In genomic region chr15:45091161-45091560, GRCh38 we compare ENCODE assay signal across 22 cellular contexts. TPM values are rescaled to one million over a fixed set of nuclear protein-coding genes. Genes with fewer than 3 reads are reported as not detected.
A peak's percentile ranks its signal among the peaks of the same experiment; 100 is the strongest.
DNase-seq lines count a peak whose midpoint lies in the region; ATAC-seq and TF ChIP-seq lines count a peak whose summit lies in the region.
"Had no signal": no experiment of that assay in that cellular context is flagged by ENCODE, and none has a peak within 500 bp of the region (broad histone marks: within the 10 kb centered on the region; RNA-seq: fewer than 3 reads in every experiment).

No MANE protein-coding gene starts in this region.

- in situ Hi-C loops in IMR-90 (cut with MboI; ENCODE audit: low sequenced_read_pairs) = no loop called here

- no peak for TF ChIP-seq POLR2A in IMR-90 (IDR thresholded peaks at IDR 0.05; ENCODE audit: low read depth, low read length)

- H3K4ac ChIP-seq in IMR-90 (ENCODE audit: low read depth, low read length) = peak overlapping the region; percentile 87

- peak overlapping the region; percentile 96 for H3K27ac ChIP-seq in IMR-90 (ENCODE audit: insufficient read depth, low read length)
- H3K27ac ChIP-seq: gastrocnemius medialis had no signal

- no peaks in the 10 kb centered on the region for H3K36me3 ChIP-seq in IMR-90 (ENCODE audit: control insufficient read depth, insufficient read depth, low read length)
- H3K36me3 ChIP-seq: gastrocnemius medialis had no signal

- peak overlapping the region; percentile 71 for H3K4me2 ChIP-seq in IMR-90 (ENCODE audit: low read depth, low read length)

- no peaks in the 10 kb centered on the region for H3K9me3 ChIP-seq in IMR-90 (ENCODE audit: control insufficient read depth, insufficient read depth, low read length)
- H3K9me3 ChIP-seq: gastrocnemius medialis had no signal

- peak overlapping the region; percentile 77 for H2BK20ac ChIP-seq in IMR-90 (ENCODE audit: low read depth, low read length)

- peaks cover 10% of the 10 kb centered on the region; the same call in 1 of the 2 replicates for H3K4me1 ChIP-seq in IMR-90 (ENCODE audit: control insufficient read depth, insufficient read depth, low read length)
- H3K4me1 ChIP-seq: gastrocnemius medialis had no signal

- no peak overlapping the region for H3K4me3 Mint-ChIP-seq in naive thymus-derived CD8-positive, alpha-beta T cell
- H3K4me3 Mint-ChIP-seq: activated B cell treated with CpG ODN at 0.5 μM for 24 hours; naive B cell; T-helper 1 cell treated with Interleukin-12 subunit alpha and Interleukin-12 subunit beta and Interleukin-4 antibody, amounts not matched to agents 30 μg/mL and 1 μg/mL, for 36 hours had no signal

- TF ChIP-seq RAD21 in IMR-90 (IDR thresholded peaks at IDR 0.05; ENCODE audit: low read length) = no peak

- H2BK5ac ChIP-seq in IMR-90 (ENCODE audit: low read depth, low read length, poor library complexity, severe bottlenecking) = peak overlapping the region; percentile 70

- H3K27me3 ChIP-seq in IMR-90 (ENCODE audit: control insufficient read depth, insufficient read depth, low read length) = peaks cover 36% of the 10 kb centered on the region

- H3K9me3 Mint-ChIP-seq in naive thymus-derived CD8-positive, alpha-beta T cell = peaks cover 0 to 2% (median 0%) of the 10 kb centered on the region in 9 donors
- H3K9me3 Mint-ChIP-seq: activated B cell treated with CpG ODN at 0.5 μM for 24 hours; T-helper 1 cell treated with Interleukin-12 subunit alpha and Interleukin-12 subunit beta and Interleukin-4 antibody, amounts not matched to agents 30 μg/mL and 1 μg/mL, for 36 hours had no signal

- peak overlapping the region; percentile 54 to 71 for H4K8ac ChIP-seq in IMR-90 (ENCODE audit: low read depth in 2 of 2, low read length in 2 of 2)

- peak overlapping the region; percentile 29; the same call in 1 of the 2 replicates for H3K9ac ChIP-seq in IMR-90 (ENCODE audit: low read depth, low read length)

- H3K9me1 ChIP-seq in IMR-90 (ENCODE audit: insufficient read depth, low read length) = peaks cover 9% of the 10 kb centered on the region

- no peaks in the 10 kb centered on the region for H3K36me3 Mint-ChIP-seq in naive thymus-derived CD8-positive, alpha-beta T cell
- H3K36me3 Mint-ChIP-seq: naive B cell had no signal

- H3K18ac ChIP-seq in IMR-90 (ENCODE audit: low read depth, low read length) = peak overlapping the region; percentile 83

- BruUV-seq in IMR-90 (replicated peaks; lab: Mats Ljungman, UMichigan) = no TSS peak

- H2AK9ac ChIP-seq in IMR-90 (replicated peaks; ENCODE audit: low read depth, low read length, poor library complexity) = peak overlapping the region; percentile 78

- H3K23ac ChIP-seq in IMR-90 (ENCODE audit: low read depth, low read length) = peak overlapping the region; percentile 91

- H3K56ac ChIP-seq in IMR-90 (ENCODE audit: extremely low read depth, insufficient read depth, low read length) = peak overlapping the region; percentile 40

- intact Hi-C loops in IMR-90 (cut with micrococcal nuclease) = loop anchor here (5.0 kb wide), 1 partner anchor 69 kb away; the partner anchor contains the start of gene SORD

- WGBS in IMR-90 (ENCODE audit: extremely low coverage in 2 of 2, insufficient read length in 1 of 2), 2 experiments = 11% methylated on average over 3 of the region's 7 CpGs; no CpG with 5 or more reads in 1 of the 2 experiments

- peak overlapping the region; percentile 48; the same call in 1 of the 2 replicates for H2AK5ac ChIP-seq in IMR-90 (ENCODE audit: low read depth, low read length)

- peaks cover 14 to 31% (median 25%) of the 10 kb centered on the region in 5 donors for H3K27me3 Mint-ChIP-seq in naive thymus-derived CD8-positive, alpha-beta T cell

- POLR2A ChIA-PET in IMR-90 (lab: Charles Lee; ENCODE audit: unreplicated experiment) = no interaction called here
- POLR2A ChIA-PET in naive thymus-derived CD8-positive, alpha-beta T cell (lab: Charles Lee) = no interaction called here

- TF ChIP-seq CTCF in AG10803 (conservative IDR thresholded peaks at IDR 0.05; ENCODE audit: low read length) = no peak
- no peak for TF ChIP-seq CTCF in IMR-90 (conservative IDR thresholded peaks at IDR 0.05; ENCODE audit: low read depth, low read length)
- no peak for TF ChIP-seq CTCF in choroid plexus epithelial cell (conservative IDR thresholded peaks at IDR 0.05; ENCODE audit: low read depth, low read length)

- no peak overlapping the region for H3K27ac Mint-ChIP-seq in naive thymus-derived CD8-positive, alpha-beta T cell
- H3K27ac Mint-ChIP-seq: activated B cell treated with CpG ODN at 0.5 μM for 24 hours; T-helper 1 cell treated with Interleukin-12 subunit alpha and Interleukin-12 subunit beta and Interleukin-4 antibody, amounts not matched to agents 30 μg/mL and 1 μg/mL, for 36 hours had no signal

- DNase-seq in AG10803 (ENCODE audit: low read depth) = peak; percentile 63
- peak; percentile 66 for DNase-seq in IMR-90
- peak; percentile 40 for DNase-seq in choroid plexus epithelial cell (ENCODE audit: low read depth)
- peak; percentile 35 for DNase-seq in mesenteric fat pad (ENCODE audit: low spot score)
- DNase-seq in naive thymus-derived CD8-positive, alpha-beta T cell = no peak
- DNase-seq in iPS-NIHi11 (ENCODE audit: low spot score) = no peak
- DNase-seq: activated B cell treated with CpG ODN at 0.5 μM for 24 hours; activated effector memory CD4-positive, alpha-beta T cell treated with Interleukin-2 at 50 U/mL for 16 hours; amniotic stem cell; H7; naive B cell; NCI-H1694; posterior cingulate gyrus had no signal

- H3K4me3 ChIP-seq in AG10803 (ENCODE audit: low read length) = no peak overlapping the region
- no peak overlapping the region for H3K4me3 ChIP-seq in IMR-90 (ENCODE audit: insufficient read depth, low read depth, low read length)
- H3K4me3 ChIP-seq in choroid plexus epithelial cell (ENCODE audit: low read depth, low read length) = no peak overlapping the region
- H3K4me3 ChIP-seq: gastrocnemius medialis had no signal

- H2BK120ac ChIP-seq in IMR-90 (ENCODE audit: low read depth, low read length) = peak overlapping the region; percentile 75

- H4K5ac ChIP-seq in IMR-90 (ENCODE audit: low read depth, low read length) = peak overlapping the region; percentile 62

- H2AFZ ChIP-seq in IMR-90 (replicated peaks; ENCODE audit: low read length, poor library complexity) = peak overlapping the region; percentile 69

- H3K14ac ChIP-seq in IMR-90 (replicated peaks; ENCODE audit: low read depth, low read length) = peak overlapping the region; percentile 88

- H3K79me1 ChIP-seq in IMR-90 (ENCODE audit: low read depth in 1 of 2, low read length in 2 of 2) = no peaks in the 10 kb centered on the region

- ATAC-seq in IMR-90 (ENCODE audit: low read depth) (peak; percentile 83), GM18498 (IDR thresholded peaks at IDR 0.05; ENCODE audit: unreplicated experiment) (no peak), GM21423 (IDR thresholded peaks at IDR 0.05; ENCODE audit: unreplicated experiment) (no peak)
- no peak for ATAC-seq in naive thymus-derived CD8-positive, alpha-beta T cell

- no peaks in the 10 kb centered on the region for H3K4me1 Mint-ChIP-seq in naive thymus-derived CD8-positive, alpha-beta T cell
- H3K4me1 Mint-ChIP-seq: activated B cell treated with CpG ODN at 0.5 μM for 24 hours, naive B cell had no signal

- dilution Hi-C loops in IMR-90 (cut with HindIII; ENCODE audit: low sequenced_read_pairs, unreplicated experiment) = no loop called here

- peak overlapping the region; percentile 43; the same call in 1 of the 3 replicates for H2BK15ac ChIP-seq in IMR-90 (ENCODE audit: low read depth, low read length)

- peak overlapping the region; percentile 88 for H4K91ac ChIP-seq in IMR-90 (ENCODE audit: insufficient read depth, low read depth, low read length)

- CTCF ChIA-PET in IMR-90 (lab: Yijun Ruan, JAX) = no interaction called here

- H4K20me1 ChIP-seq in IMR-90 (ENCODE audit: insufficient read depth, low read length) = no peaks in the 10 kb centered on the region

TF ChIP-seq in IMR-90, 13 proteins besides CTCF, POLR2A, EP300 and RAD21:
- peak; percentile 47; the same call in 1 of the 2 replicates for TF ChIP-seq FOS (IDR thresholded peaks at IDR 0.05; ENCODE audit: low read depth, low read length)
- TF ChIP-seq RFX5 (IDR thresholded peaks at IDR 0.05; ENCODE audit: low read depth, low read length) = no peak
- TF ChIP-seq CEBPB (IDR thresholded peaks at IDR 0.05; ENCODE audit: low read depth, low read length) = peak; percentile 73
TF ChIP-seq in IMR-90: peak in this region for 2.

RNA-seq across cellular contexts. Expression of gene DUOX2, which starts 22.8 kb away (rescaled TPM):
- not detected in 2 replicates for total RNA-seq in IMR-90 (2012; rRNA removed)
- 0.03 TPM in 1 of 2 replicates, not detected in the other for polyA plus RNA-seq in IMR-90 (2012; rRNA removed)
- polyA plus RNA-seq in IMR-90 (2012; cell fraction: cytosol; rRNA removed) = under 0.01 TPM in 1 of 2 replicates, not detected in the other
- 0.08 and 0.22 TPM in 2 replicates for polyA plus RNA-seq in IMR-90 (2012; cell fraction: nucleus; rRNA removed; ENCODE audit: low replicate concordance)
- total RNA-seq in mesenteric fat pad = 0.80 TPM
- not detected for total RNA-seq in naive thymus-derived CD8-positive, alpha-beta T cell
- polyA plus RNA-seq in naive thymus-derived CD8-positive, alpha-beta T cell = not detected
- total RNA-seq: activated B cell treated with CpG ODN at 0.5 μM for 24 hours, gastrocnemius medialis, H7 had no signal
- polyA plus RNA-seq: BJ had no signal

RNA-seq across cellular contexts. Expression of gene DUOXA2, which starts 23.0 kb away (rescaled TPM):
- total RNA-seq in IMR-90 (2012; rRNA removed) = not detected in 2 replicates
- polyA plus RNA-seq in IMR-90 (2012; rRNA removed) = not detected in 2 replicates
- polyA plus RNA-seq in IMR-90 (2012; cell fraction: cytosol; rRNA removed) = not detected in 2 replicates
- 0.03 TPM in 1 of 2 replicates, not detected in the other for polyA plus RNA-seq in IMR-90 (2012; cell fraction: nucleus; rRNA removed; ENCODE audit: low replicate concordance)
- total RNA-seq in mesenteric fat pad = not detected
- total RNA-seq in naive thymus-derived CD8-positive, alpha-beta T cell = not detected
- polyA plus RNA-seq in naive thymus-derived CD8-positive, alpha-beta T cell = not detected
- total RNA-seq: activated B cell treated with CpG ODN at 0.5 μM for 24 hours; activated CD8-positive, alpha-beta memory T cell treated with anti-CD3 and anti-CD28 coated beads for 36 hours; gastrocnemius medialis; H7; left ventricle myocardium superior; Right ventricle myocardium superior; skeletal muscle tissue had no signal
- polyA plus RNA-seq: BJ had no signal

RNA-seq across cellular contexts. Expression of gene DUOXA1, which starts 38.5 kb away (rescaled TPM):
- not detected in 2 replicates for total RNA-seq in IMR-90 (2012; rRNA removed)
- polyA plus RNA-seq in IMR-90 (2012; rRNA removed) = 0.02 TPM in 1 of 2 replicates, not detected in the other
- 0.02 and 0.10 TPM in 2 replicates for polyA plus RNA-seq in IMR-90 (2012; cell fraction: cytosol; rRNA removed)
- 0.06 and 0.07 TPM in 2 replicates for polyA plus RNA-seq in IMR-90 (2012; cell fraction: nucleus; rRNA removed; ENCODE audit: low replicate concordance)
- 1.8 TPM for total RNA-seq in mesenteric fat pad
- total RNA-seq in naive thymus-derived CD8-positive, alpha-beta T cell = under 1 TPM; 0.77 to 0.81 TPM
- polyA plus RNA-seq in naive thymus-derived CD8-positive, alpha-beta T cell = under 1 TPM in 1 of 3 donors, not detected in 2; 0.26 TPM
- total RNA-seq: activated CD8-positive, alpha-beta memory T cell treated with anti-CD3 and anti-CD28 coated beads for 36 hours; gastrocnemius medialis; H7; skeletal muscle tissue had no signal
- polyA plus RNA-seq: BJ had no signal

RNA-seq across cellular contexts. Expression of gene DUOX1, which starts 38.6 kb away (rescaled TPM):
- not detected in 2 replicates for total RNA-seq in IMR-90 (2012; rRNA removed)
- not detected in 2 replicates for polyA plus RNA-seq in IMR-90 (2012; rRNA removed)
- polyA plus RNA-seq in IMR-90 (2012; cell fraction: cytosol; rRNA removed) = 0.01 TPM in 1 of 2 replicates, not detected in the other
- 0.02 TPM in 2 replicates for polyA plus RNA-seq in IMR-90 (2012; cell fraction: nucleus; rRNA removed; ENCODE audit: low replicate concordance)
- 2.5 TPM for total RNA-seq in mesenteric fat pad
- total RNA-seq in naive thymus-derived CD8-positive, alpha-beta T cell = not detected
- 1 to 10 TPM in 1 of 3 donors, under 1 TPM in 2; 0.35 to 3.7 (median 0.40) TPM for polyA plus RNA-seq in naive thymus-derived CD8-positive, alpha-beta T cell

Comparison
In these comparisons a context has a peak if more than half of its experiments do, and no peak if none do; other contexts are left out.
1. DNase-seq: peak in AG10803 (single experiment), IMR-90 (single experiment), choroid plexus epithelial cell (single experiment) and mesenteric fat pad (single experiment); none in naive thymus-derived CD8-positive, alpha-beta T cell (0 of 10) and iPS-NIHi11 (single experiment).